Comparison of ENCODE assay signal across 16 cellular contexts in genomic region chr5:36078430-36078829, GRCh38. TPM values are rescaled to one million over a fixed set of nuclear protein-coding genes. Genes with fewer than 3 reads are reported as not detected.
"Had no signal": no experiment of that assay in that cellular context is flagged by ENCODE, and none has a peak within 500 bp of the region (broad histone marks: within the 10 kb centered on the region; RNA-seq: fewer than 3 reads in every experiment).

No MANE protein-coding gene starts in this region.

- H3K9me3 ChIP-seq: SJSA1 had no signal

- H3K4me3 ChIP-seq: SJSA1 had no signal

- H3K36me3 ChIP-seq: SJSA1 had no signal

- FAIRE-seq: bronchial epithelial cell had no signal

- H3K36me3 Mint-ChIP-seq: activated CD4-positive, alpha-beta memory T cell treated with anti-CD3 and anti-CD28 coated beads for 36 hours; activated naive CD4-positive, alpha-beta T cell treated with anti-CD3 and anti-CD28 coated beads, Interleukin-2, amount 10 ng/mL, durations not matched to agents 7 days and 5 days; activated naive CD8-positive, alpha-beta T cell; brain; T-cell; WTC11 had no signal

- H3K27ac ChIP-seq: SJSA1 had no signal

- H3K9me3 Mint-ChIP-seq: activated CD4-positive, alpha-beta memory T cell treated with anti-CD3 and anti-CD28 coated beads for 36 hours; activated CD4-positive, alpha-beta T cell treated with anti-CD3 and anti-CD28 coated beads, Interleukin-2, amount 10 ng/mL, durations not matched to agents 7 days and 5 days; activated naive CD4-positive, alpha-beta T cell treated with anti-CD3 and anti-CD28 coated beads, Interleukin-2, amount 10 ng/mL, durations not matched to agents 7 days and 5 days; activated naive CD8-positive, alpha-beta T cell treated with anti-CD3 and anti-CD28 coated beads, Interleukin-2, amount 50 U/mL, for 24 hours; T-cell had no signal

- H3K4me3 Mint-ChIP-seq: activated CD4-positive, alpha-beta memory T cell treated with anti-CD3 and anti-CD28 coated beads for 36 hours; activated CD4-positive, alpha-beta T cell treated with anti-CD3 and anti-CD28 coated beads for 36 hours; activated CD4-positive, alpha-beta T cell treated with anti-CD3 and anti-CD28 coated beads, Interleukin-2, amount 10 ng/mL, durations not matched to agents 7 days and 5 days; activated naive CD4-positive, alpha-beta T cell treated with anti-CD3 and anti-CD28 coated beads, Interleukin-2, amount 10 ng/mL, durations not matched to agents 7 days and 5 days; activated naive CD8-positive, alpha-beta T cell; activated naive CD8-positive, alpha-beta T cell treated with anti-CD3 and anti-CD28 coated beads, Interleukin-2, amount 50 U/mL, for 24 hours; brain; T-cell; T-helper 17 cell; WTC11 had no signal

- DNase-seq: activated CD4-positive, alpha-beta memory T cell treated with anti-CD3 and anti-CD28 coated beads for 36 hours; activated CD8-positive, alpha-beta memory T cell treated with anti-CD3 and anti-CD28 coated beads, Interleukin-2, amount 50 U/mL, for 4 hours; activated effector memory CD4-positive, alpha-beta T cell treated with Interleukin-2 at 50 U/mL for 16 hours; activated naive CD8-positive, alpha-beta T cell treated with anti-CD3 and anti-CD28 coated beads, Interleukin-2, amount 50 U/mL, for 24 hours; cerebellar nuclear complex; T-helper 17 cell had no signal

- H3K27me3 Mint-ChIP-seq: activated naive CD8-positive, alpha-beta T cell treated with anti-CD3 and anti-CD28 coated beads, Interleukin-2, amount 50 U/mL, for 24 hours had no signal

- H3K4me1 ChIP-seq: SJSA1 had no signal

- H3K4me1 Mint-ChIP-seq: activated CD4-positive, alpha-beta T cell treated with anti-CD3 and anti-CD28 coated beads for 36 hours; activated naive CD8-positive, alpha-beta T cell treated with anti-CD3 and anti-CD28 coated beads, Interleukin-2, amount 50 U/mL, for 24 hours had no signal

- H3K27ac Mint-ChIP-seq: activated CD4-positive, alpha-beta memory T cell treated with anti-CD3 and anti-CD28 coated beads for 36 hours; activated CD4-positive, alpha-beta T cell treated with anti-CD3 and anti-CD28 coated beads for 36 hours; activated CD4-positive, alpha-beta T cell treated with anti-CD3 and anti-CD28 coated beads, Interleukin-2, amount 10 ng/mL, durations not matched to agents 7 days and 5 days; activated naive CD4-positive, alpha-beta T cell treated with anti-CD3 and anti-CD28 coated beads, Interleukin-2, amount 10 ng/mL, durations not matched to agents 7 days and 5 days; activated naive CD8-positive, alpha-beta T cell; activated naive CD8-positive, alpha-beta T cell treated with anti-CD3 and anti-CD28 coated beads, Interleukin-2, amount 50 U/mL, for 24 hours; brain; T-cell; WTC11 had no signal

RNA-seq across cellular contexts. Expression of gene UGT3A2, which starts 11.7 kb away (rescaled TPM):
- total RNA-seq: activated CD4-positive, alpha-beta memory T cell treated with anti-CD3 and anti-CD28 coated beads for 36 hours; activated CD4-positive, alpha-beta T cell treated with anti-CD3 and anti-CD28 coated beads for 36 hours; activated CD4-positive, alpha-beta T cell treated with anti-CD3 and anti-CD28 coated beads, Interleukin-2, amount 10 ng/mL, durations not matched to agents 7 days and 5 days; bronchial epithelial cell; RPMI7951; SJSA1; T-cell; T-helper 17 cell had no signal
